Comparison of ENCODE assay signal across 1 cellular context in genomic region chr6:131914967-131915751, GRCh38.
A peak's percentile ranks its signal among the peaks of the same experiment; 100 is the strongest.
TF ChIP-seq lines count a peak whose summit lies in the region.

No MANE protein-coding gene starts in this region.

TF ChIP-seq in HepG2, 621 proteins besides CTCF, POLR2A, EP300 and RAD21 (continued from another document and continues in another):
- TF ChIP-seq, protein P1, sequence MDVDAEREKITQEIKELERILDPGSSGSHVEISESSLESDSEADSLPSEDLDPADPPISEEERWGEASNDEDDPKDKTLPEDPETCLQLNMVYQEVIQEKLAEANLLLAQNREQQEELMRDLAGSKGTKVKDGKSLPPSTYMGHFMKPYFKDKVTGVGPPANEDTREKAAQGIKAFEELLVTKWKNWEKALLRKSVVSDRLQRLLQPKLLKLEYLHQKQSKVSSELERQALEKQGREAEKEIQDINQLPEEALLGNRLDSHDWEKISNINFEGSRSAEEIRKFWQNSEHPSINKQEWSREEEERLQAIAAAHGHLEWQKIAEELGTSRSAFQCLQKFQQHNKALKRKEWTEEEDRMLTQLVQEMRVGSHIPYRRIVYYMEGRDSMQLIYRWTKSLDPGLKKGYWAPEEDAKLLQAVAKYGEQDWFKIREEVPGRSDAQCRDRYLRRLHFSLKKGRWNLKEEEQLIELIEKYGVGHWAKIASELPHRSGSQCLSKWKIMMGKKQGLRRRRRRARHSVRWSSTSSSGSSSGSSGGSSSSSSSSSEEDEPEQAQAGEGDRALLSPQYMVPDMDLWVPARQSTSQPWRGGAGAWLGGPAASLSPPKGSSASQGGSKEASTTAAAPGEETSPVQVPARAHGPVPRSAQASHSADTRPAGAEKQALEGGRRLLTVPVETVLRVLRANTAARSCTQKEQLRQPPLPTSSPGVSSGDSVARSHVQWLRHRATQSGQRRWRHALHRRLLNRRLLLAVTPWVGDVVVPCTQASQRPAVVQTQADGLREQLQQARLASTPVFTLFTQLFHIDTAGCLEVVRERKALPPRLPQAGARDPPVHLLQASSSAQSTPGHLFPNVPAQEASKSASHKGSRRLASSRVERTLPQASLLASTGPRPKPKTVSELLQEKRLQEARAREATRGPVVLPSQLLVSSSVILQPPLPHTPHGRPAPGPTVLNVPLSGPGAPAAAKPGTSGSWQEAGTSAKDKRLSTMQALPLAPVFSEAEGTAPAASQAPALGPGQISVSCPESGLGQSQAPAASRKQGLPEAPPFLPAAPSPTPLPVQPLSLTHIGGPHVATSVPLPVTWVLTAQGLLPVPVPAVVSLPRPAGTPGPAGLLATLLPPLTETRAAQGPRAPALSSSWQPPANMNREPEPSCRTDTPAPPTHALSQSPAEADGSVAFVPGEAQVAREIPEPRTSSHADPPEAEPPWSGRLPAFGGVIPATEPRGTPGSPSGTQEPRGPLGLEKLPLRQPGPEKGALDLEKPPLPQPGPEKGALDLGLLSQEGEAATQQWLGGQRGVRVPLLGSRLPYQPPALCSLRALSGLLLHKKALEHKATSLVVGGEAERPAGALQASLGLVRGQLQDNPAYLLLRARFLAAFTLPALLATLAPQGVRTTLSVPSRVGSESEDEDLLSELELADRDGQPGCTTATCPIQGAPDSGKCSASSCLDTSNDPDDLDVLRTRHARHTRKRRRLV (CRISPR knock-in tag; IDR thresholded peaks at IDR 0.05), result no peak; the same call in 1 of the 2 replicates
- TF ChIP-seq ZNF160 (CRISPR knock-in tag; IDR thresholded peaks at IDR 0.05) (no peak), ZNF124 (CRISPR knock-in tag; IDR thresholded peaks at IDR 0.05) (0 out of 2 replicates have a peak, but pooled peaks have one; percentile 35), SOX5 (CRISPR knock-in tag; IDR thresholded peaks at IDR 0.05; ENCODE audit: borderline replicate concordance) (0 out of 2 replicates have a peak, but pooled peaks have one; percentile 29), ZNF713 (CRISPR knock-in tag; IDR thresholded peaks at IDR 0.05) (no peak), MED1 (CRISPR knock-in tag; IDR thresholded peaks at IDR 0.05) (peak; percentile 16; the same call in 1 of the 2 replicates), TEAD3 (CRISPR knock-in tag; optimal IDR thresholded peaks at IDR 0.05; ENCODE audit: borderline replicate concordance) (peak; percentile 35), KDM2A (CRISPR knock-in tag; IDR thresholded peaks at IDR 0.05; ENCODE audit: borderline replicate concordance, low read depth) (peak; percentile 68), ZNF44 (CRISPR knock-in tag; IDR thresholded peaks at IDR 0.05) (0 out of 2 replicates have a peak, but pooled peaks have one; percentile 80), FOSL2 (CRISPR knock-in tag; IDR thresholded peaks at IDR 0.05) (no peak), CBFB (CRISPR knock-in tag; IDR thresholded peaks at IDR 0.05) (no peak), STAT6 (CRISPR knock-in tag; IDR thresholded peaks at IDR 0.05; ENCODE audit: borderline replicate concordance) (no peak), KMT2B (CRISPR knock-in tag; IDR thresholded peaks at IDR 0.05) (0 out of 2 replicates have a peak, but pooled peaks have one; percentile 24), ERF (CRISPR knock-in tag; IDR thresholded peaks at IDR 0.05) (peak; percentile 61; the same call in 1 of the 2 replicates), BRF2 (CRISPR knock-in tag; IDR thresholded peaks at IDR 0.05) (no peak), ZNF546 (CRISPR knock-in tag; conservative IDR thresholded peaks at IDR 0.05) (no peak), GATAD2A (CRISPR knock-in tag; IDR thresholded peaks at IDR 0.05) (peak; percentile 58), SOX6 (IDR thresholded peaks at IDR 0.05) (no peak), SOX6 (CRISPR knock-in tag; IDR thresholded peaks at IDR 0.05) (no peak), JARID2 (CRISPR knock-in tag; IDR thresholded peaks at IDR 0.05; ENCODE audit: insufficient replicate concordance) (no peak), MIER2 (CRISPR knock-in tag; IDR thresholded peaks at IDR 0.05) (peak; percentile 69; the same call in 1 of the 2 replicates), HMG20A (CRISPR knock-in tag; IDR thresholded peaks at IDR 0.05; ENCODE audit: borderline replicate concordance) (0 out of 2 replicates have a peak, but pooled peaks have one; percentile 6), TAF15 (IDR thresholded peaks at IDR 0.05; ENCODE audit: low read depth, low read length, poor library complexity, severe bottlenecking) (no peak), FOXK1 (CRISPR knock-in tag; IDR thresholded peaks at IDR 0.05; ENCODE audit: borderline replicate concordance, low read depth) (peak; percentile 59; the same call in 1 of the 2 replicates), GATAD1 (CRISPR knock-in tag; IDR thresholded peaks at IDR 0.05) (no peak), MATR3 (CRISPR knock-in tag; IDR thresholded peaks at IDR 0.05) (no peak), ASH2L (IDR thresholded peaks at IDR 0.05; ENCODE audit: insufficient read length, low read depth, low read length) (no peak), STAG1 (CRISPR knock-in tag; IDR thresholded peaks at IDR 0.05) (peak; percentile 94), HDAC2 (CRISPR knock-in tag; IDR thresholded peaks at IDR 0.05) (peak; percentile 21; the same call in 1 of the 2 replicates), NR2F6 (IDR thresholded peaks at IDR 0.05) (no peak), NR2F6 (CRISPR knock-in tag; IDR thresholded peaks at IDR 0.05) (no peak), DMAP1 (CRISPR knock-in tag; IDR thresholded peaks at IDR 0.05) (0 out of 2 replicates have a peak, but pooled peaks have one; percentile 27), MIER3 (CRISPR knock-in tag; IDR thresholded peaks at IDR 0.05; ENCODE audit: borderline replicate concordance) (0 out of 2 replicates have a peak, but pooled peaks have one; percentile 35), PRMT3 (CRISPR knock-in tag; IDR thresholded peaks at IDR 0.05; ENCODE audit: borderline replicate concordance, low read depth) (0 out of 2 replicates have a peak, but pooled peaks have one; percentile 55), ZNF598 (CRISPR knock-in tag; IDR thresholded peaks at IDR 0.05; ENCODE audit: borderline replicate concordance) (0 out of 2 replicates have a peak, but pooled peaks have one; percentile 58), ZBTB8A (CRISPR knock-in tag; IDR thresholded peaks at IDR 0.05; ENCODE audit: borderline replicate concordance, low read depth) (no peak), ATF7 (IDR thresholded peaks at IDR 0.05) (no peak), ATF7 (CRISPR knock-in tag; IDR thresholded peaks at IDR 0.05) (no peak), FOXA1 (IDR thresholded peaks at IDR 0.05) (no peak), FOXA1 (CRISPR knock-in tag; IDR thresholded peaks at IDR 0.05) (no peak), PHF5A (CRISPR knock-in tag; IDR thresholded peaks at IDR 0.05; ENCODE audit: low read depth, unreplicated experiment) (no peak), ZNF235 (CRISPR knock-in tag; IDR thresholded peaks at IDR 0.05; ENCODE audit: borderline replicate concordance) (no peak), AGO2 (optimal IDR thresholded peaks at IDR 0.05; ENCODE audit: low read depth, low read length) (no peak), MEIS1 (CRISPR knock-in tag; IDR thresholded peaks at IDR 0.05; ENCODE audit: borderline replicate concordance) (peak; percentile 47; the same call in 1 of the 2 replicates)
- TF ChIP-seq, protein P2, sequence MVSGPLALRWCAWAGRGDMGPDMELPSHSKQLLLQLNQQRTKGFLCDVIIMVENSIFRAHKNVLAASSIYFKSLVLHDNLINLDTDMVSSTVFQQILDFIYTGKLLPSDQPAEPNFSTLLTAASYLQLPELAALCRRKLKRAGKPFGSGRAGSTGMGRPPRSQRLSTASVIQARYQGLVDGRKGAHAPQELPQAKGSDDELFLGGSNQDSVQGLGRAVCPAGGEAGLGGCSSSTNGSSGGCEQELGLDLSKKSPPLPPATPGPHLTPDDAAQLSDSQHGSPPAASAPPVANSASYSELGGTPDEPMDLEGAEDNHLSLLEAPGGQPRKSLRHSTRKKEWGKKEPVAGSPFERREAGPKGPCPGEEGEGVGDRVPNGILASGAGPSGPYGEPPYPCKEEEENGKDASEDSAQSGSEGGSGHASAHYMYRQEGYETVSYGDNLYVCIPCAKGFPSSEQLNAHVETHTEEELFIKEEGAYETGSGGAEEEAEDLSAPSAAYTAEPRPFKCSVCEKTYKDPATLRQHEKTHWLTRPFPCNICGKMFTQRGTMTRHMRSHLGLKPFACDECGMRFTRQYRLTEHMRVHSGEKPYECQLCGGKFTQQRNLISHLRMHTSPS (CRISPR knock-in tag; IDR thresholded peaks at IDR 0.05; ENCODE audit: low read depth), result no peak
- TF ChIP-seq, protein P3, sequence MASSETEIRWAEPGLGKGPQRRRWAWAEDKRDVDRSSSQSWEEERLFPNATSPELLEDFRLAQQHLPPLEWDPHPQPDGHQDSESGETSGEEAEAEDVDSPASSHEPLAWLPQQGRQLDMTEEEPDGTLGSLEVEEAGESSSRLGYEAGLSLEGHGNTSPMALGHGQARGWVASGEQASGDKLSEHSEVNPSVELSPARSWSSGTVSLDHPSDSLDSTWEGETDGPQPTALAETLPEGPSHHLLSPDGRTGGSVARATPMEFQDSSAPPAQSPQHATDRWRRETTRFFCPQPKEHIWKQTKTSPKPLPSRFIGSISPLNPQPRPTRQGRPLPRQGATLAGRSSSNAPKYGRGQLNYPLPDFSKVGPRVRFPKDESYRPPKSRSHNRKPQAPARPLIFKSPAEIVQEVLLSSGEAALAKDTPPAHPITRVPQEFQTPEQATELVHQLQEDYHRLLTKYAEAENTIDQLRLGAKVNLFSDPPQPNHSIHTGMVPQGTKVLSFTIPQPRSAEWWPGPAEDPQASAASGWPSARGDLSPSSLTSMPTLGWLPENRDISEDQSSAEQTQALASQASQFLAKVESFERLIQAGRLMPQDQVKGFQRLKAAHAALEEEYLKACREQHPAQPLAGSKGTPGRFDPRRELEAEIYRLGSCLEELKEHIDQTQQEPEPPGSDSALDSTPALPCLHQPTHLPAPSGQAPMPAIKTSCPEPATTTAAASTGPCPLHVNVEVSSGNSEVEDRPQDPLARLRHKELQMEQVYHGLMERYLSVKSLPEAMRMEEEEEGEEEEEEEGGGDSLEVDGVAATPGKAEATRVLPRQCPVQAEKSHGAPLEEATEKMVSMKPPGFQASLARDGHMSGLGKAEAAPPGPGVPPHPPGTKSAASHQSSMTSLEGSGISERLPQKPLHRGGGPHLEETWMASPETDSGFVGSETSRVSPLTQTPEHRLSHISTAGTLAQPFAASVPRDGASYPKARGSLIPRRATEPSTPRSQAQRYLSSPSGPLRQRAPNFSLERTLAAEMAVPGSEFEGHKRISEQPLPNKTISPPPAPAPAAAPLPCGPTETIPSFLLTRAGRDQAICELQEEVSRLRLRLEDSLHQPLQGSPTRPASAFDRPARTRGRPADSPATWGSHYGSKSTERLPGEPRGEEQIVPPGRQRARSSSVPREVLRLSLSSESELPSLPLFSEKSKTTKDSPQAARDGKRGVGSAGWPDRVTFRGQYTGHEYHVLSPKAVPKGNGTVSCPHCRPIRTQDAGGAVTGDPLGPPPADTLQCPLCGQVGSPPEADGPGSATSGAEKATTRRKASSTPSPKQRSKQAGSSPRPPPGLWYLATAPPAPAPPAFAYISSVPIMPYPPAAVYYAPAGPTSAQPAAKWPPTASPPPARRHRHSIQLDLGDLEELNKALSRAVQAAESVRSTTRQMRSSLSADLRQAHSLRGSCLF (CRISPR knock-in tag; IDR thresholded peaks at IDR 0.05; ENCODE audit: borderline replicate concordance), result no peak
- TF ChIP-seq, protein P4, sequence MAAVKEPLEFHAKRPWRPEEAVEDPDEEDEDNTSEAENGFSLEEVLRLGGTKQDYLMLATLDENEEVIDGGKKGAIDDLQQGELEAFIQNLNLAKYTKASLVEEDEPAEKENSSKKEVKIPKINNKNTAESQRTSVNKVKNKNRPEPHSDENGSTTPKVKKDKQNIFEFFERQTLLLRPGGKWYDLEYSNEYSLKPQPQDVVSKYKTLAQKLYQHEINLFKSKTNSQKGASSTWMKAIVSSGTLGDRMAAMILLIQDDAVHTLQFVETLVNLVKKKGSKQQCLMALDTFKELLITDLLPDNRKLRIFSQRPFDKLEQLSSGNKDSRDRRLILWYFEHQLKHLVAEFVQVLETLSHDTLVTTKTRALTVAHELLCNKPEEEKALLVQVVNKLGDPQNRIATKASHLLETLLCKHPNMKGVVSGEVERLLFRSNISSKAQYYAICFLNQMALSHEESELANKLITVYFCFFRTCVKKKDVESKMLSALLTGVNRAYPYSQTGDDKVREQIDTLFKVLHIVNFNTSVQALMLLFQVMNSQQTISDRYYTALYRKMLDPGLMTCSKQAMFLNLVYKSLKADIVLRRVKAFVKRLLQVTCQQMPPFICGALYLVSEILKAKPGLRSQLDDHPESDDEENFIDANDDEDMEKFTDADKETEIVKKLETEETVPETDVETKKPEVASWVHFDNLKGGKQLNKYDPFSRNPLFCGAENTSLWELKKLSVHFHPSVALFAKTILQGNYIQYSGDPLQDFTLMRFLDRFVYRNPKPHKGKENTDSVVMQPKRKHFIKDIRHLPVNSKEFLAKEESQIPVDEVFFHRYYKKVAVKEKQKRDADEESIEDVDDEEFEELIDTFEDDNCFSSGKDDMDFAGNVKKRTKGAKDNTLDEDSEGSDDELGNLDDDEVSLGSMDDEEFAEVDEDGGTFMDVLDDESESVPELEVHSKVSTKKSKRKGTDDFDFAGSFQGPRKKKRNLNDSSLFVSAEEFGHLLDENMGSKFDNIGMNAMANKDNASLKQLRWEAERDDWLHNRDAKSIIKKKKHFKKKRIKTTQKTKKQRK (IDR thresholded peaks at IDR 0.05; ENCODE audit: low read length), result no peak
- TF ChIP-seq, protein P5, sequence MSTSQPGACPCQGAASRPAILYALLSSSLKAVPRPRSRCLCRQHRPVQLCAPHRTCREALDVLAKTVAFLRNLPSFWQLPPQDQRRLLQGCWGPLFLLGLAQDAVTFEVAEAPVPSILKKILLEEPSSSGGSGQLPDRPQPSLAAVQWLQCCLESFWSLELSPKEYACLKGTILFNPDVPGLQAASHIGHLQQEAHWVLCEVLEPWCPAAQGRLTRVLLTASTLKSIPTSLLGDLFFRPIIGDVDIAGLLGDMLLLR (CRISPR knock-in tag; IDR thresholded peaks at IDR 0.05), result no peak
